Comparison of ENCODE assay signal across 29 cellular contexts in genomic region chr17:57508706-57509105, GRCh38.
DNase-seq lines count a peak whose midpoint lies in the region; ATAC-seq and TF ChIP-seq lines count a peak whose summit lies in the region.
"Had no signal": no experiment of that assay in that cellular context is flagged by ENCODE, and none has a peak within 500 bp of the region (broad histone marks: within the 10 kb centered on the region; RNA-seq: fewer than 3 reads in every experiment).

No MANE protein-coding gene starts in this region.

- H3K4me1 ChIP-seq in KMS-11 (ENCODE audit: low read depth, poor library complexity, severe bottlenecking) (peaks cover 94% of the 10 kb centered on the region), neuronal stem cell (ENCODE audit: control insufficient read depth in 2 of 2, insufficient read depth in 1 of 2, low read depth in 1 of 2, low read length in 2 of 2) (peaks cover 27 to 43% of the 10 kb centered on the region in 2 donors)
- H3K4me1 ChIP-seq: prostate gland had no signal

- no CpG with 5 or more reads among the region's 10 CpGs for WGBS in neuronal stem cell (ENCODE audit: extremely low coverage in 2 of 2, insufficient read length in 2 of 2, insufficient replicate concordance in 1 of 2), 2 donors

- no peak overlapping the region for H2BK120ac ChIP-seq in neuronal stem cell (ENCODE audit: low read depth, low read length)

- no peaks in the 10 kb centered on the region for H4K20me1 ChIP-seq in KMS-11 (ENCODE audit: insufficient read depth)

- H2AFZ ChIP-seq in KMS-11 (ENCODE audit: low read depth) (no peak overlapping the region), neuronal stem cell (ENCODE audit: low read length) (no peak overlapping the region)
- H2AFZ ChIP-seq: PC-9 had no signal

- H3K9ac ChIP-seq in KMS-11: peak overlapping the region; percentile 46; the same call in 1 of the 2 replicates
- H3K9ac ChIP-seq in neuronal stem cell (ENCODE audit: low read depth, low read length, poor library complexity): peak overlapping the region; percentile 35

- no peak overlapping the region for H2BK5ac ChIP-seq in neuronal stem cell (ENCODE audit: low read length)

- peak overlapping the region; percentile 21 for H3K27ac Mint-ChIP-seq in activated CD8-positive, alpha-beta memory T cell treated with anti-CD3 and anti-CD28 coated beads, Interleukin-2, amount 10 ng/mL, durations not matched to agents 7 days and 5 days
- H3K27ac Mint-ChIP-seq in brain (peak overlapping the region in 3 of 5 experiments; percentile 15 to 74 (median 68)), endothelial cell (ENCODE audit: unreplicated experiment) (no peak overlapping the region)

- peaks cover 7% of the 10 kb centered on the region for H3K79me1 ChIP-seq in neuronal stem cell (ENCODE audit: low read depth, low read length)

- H3K4me1 Mint-ChIP-seq in activated CD8-positive, alpha-beta memory T cell treated with anti-CD3 and anti-CD28 coated beads, Interleukin-2, amount 10 ng/mL, durations not matched to agents 7 days and 5 days: no peaks in the 10 kb centered on the region
- H3K4me1 Mint-ChIP-seq in brain (peaks cover 31% of the 10 kb centered on the region), endothelial cell (ENCODE audit: unreplicated experiment) (peaks cover 3% of the 10 kb centered on the region)

- no peak overlapping the region for H3K23ac ChIP-seq in neuronal stem cell (ENCODE audit: low read depth, low read length, poor library complexity)

- peak overlapping the region; percentile 55 for H3K18ac ChIP-seq in neuronal stem cell (ENCODE audit: low read length)

- no peak overlapping the region for H4K8ac ChIP-seq in neuronal stem cell (ENCODE audit: low read depth, low read length)

- H3K27ac ChIP-seq in KMS-11: peak overlapping the region; percentile 86
- H3K27ac ChIP-seq in neuronal stem cell (replicated peaks; ENCODE audit: low read length): no peak overlapping the region
- H3K27ac ChIP-seq: brain microvascular endothelial cell, PC-9, prostate gland, thoracic aorta, VCaP had no signal

- H3K36me3 Mint-ChIP-seq in activated CD8-positive, alpha-beta memory T cell treated with anti-CD3 and anti-CD28 coated beads, Interleukin-2, amount 10 ng/mL, durations not matched to agents 7 days and 5 days: no peaks in the 10 kb centered on the region
- H3K36me3 Mint-ChIP-seq in brain (peaks cover 5% of the 10 kb centered on the region), endothelial cell (ENCODE audit: low read depth, unreplicated experiment) (peaks cover 5% of the 10 kb centered on the region)
- H3K36me3 Mint-ChIP-seq: immature natural killer cell had no signal

- CTCF ChIA-PET in activated CD8-positive, alpha-beta memory T cell treated with anti-CD3 and anti-CD28 coated beads, Interleukin-2, amount 10 ng/mL, durations not matched to agents 7 days and 5 days (lab: Charles Lee): no interaction called here

- H3K79me2 ChIP-seq in KMS-11 (ENCODE audit: insufficient read depth, low read depth): peaks cover 50% of the 10 kb centered on the region; the same call in 1 of the 2 replicates

- TF ChIP-seq CTCF in KMS-11 (conservative IDR thresholded peaks at IDR 0.05; ENCODE audit: low read depth, low read length) (no peak; the same call in 1 of the 2 replicates), brain (conservative IDR thresholded peaks at IDR 0.05) (no peak), endothelial cell (IDR thresholded peaks at IDR 0.05; ENCODE audit: unreplicated experiment) (no peak)

- H3K27me3 ChIP-seq in KMS-11 (ENCODE audit: insufficient read depth, low read depth) (no peaks in the 10 kb centered on the region), neuronal stem cell (ENCODE audit: control insufficient read depth in 3 of 3, insufficient read depth in 3 of 3, low read depth in 1 of 3, low read length in 3 of 3) (no peaks in the 10 kb centered on the region)
- H3K27me3 ChIP-seq: adrenal gland, brain microvascular endothelial cell had no signal

- no peaks in the 10 kb centered on the region for H3K9me3 Mint-ChIP-seq in activated CD8-positive, alpha-beta memory T cell treated with anti-CD3 and anti-CD28 coated beads, Interleukin-2, amount 10 ng/mL, durations not matched to agents 7 days and 5 days (ENCODE audit: low read depth)
- H3K9me3 Mint-ChIP-seq in brain (no peaks in the 10 kb centered on the region), endothelial cell (ENCODE audit: unreplicated experiment) (no peaks in the 10 kb centered on the region)
- H3K9me3 Mint-ChIP-seq: immature natural killer cell had no signal

- H3K9me3 ChIP-seq in neuronal stem cell (replicated peaks in 1 of 2; ENCODE audit: control insufficient read depth in 2 of 2, insufficient read depth in 1 of 2, low read depth in 1 of 2, low read length in 2 of 2): no peaks in the 10 kb centered on the region
- H3K9me3 ChIP-seq: A549, adrenal gland, prostate gland, thoracic aorta had no signal

- H3K4me3 Mint-ChIP-seq in activated CD8-positive, alpha-beta memory T cell treated with anti-CD3 and anti-CD28 coated beads, Interleukin-2, amount 10 ng/mL, durations not matched to agents 7 days and 5 days: no peak overlapping the region
- no peak overlapping the region for H3K4me3 Mint-ChIP-seq in brain
- H3K4me3 Mint-ChIP-seq in endothelial cell (ENCODE audit: unreplicated experiment): no peak overlapping the region
- H3K4me3 Mint-ChIP-seq: immature natural killer cell had no signal

- H3K4me2 ChIP-seq in KMS-11: peak overlapping the region; percentile 68
- no peak overlapping the region for H3K4me2 ChIP-seq in neuronal stem cell (ENCODE audit: insufficient read depth, low read length, poor library complexity, severe bottlenecking)
- H3K4me2 ChIP-seq: A549, PC-9 had no signal

- H4K91ac ChIP-seq in neuronal stem cell (ENCODE audit: low read depth, low read length, poor library complexity): no peak overlapping the region

- H2AK5ac ChIP-seq in neuronal stem cell (ENCODE audit: low read depth, low read length): no peak overlapping the region

- ATAC-seq in activated CD8-positive, alpha-beta memory T cell treated with anti-CD3 and anti-CD28 coated beads, Interleukin-2, amount 10 ng/mL, durations not matched to agents 7 days and 5 days: no peak
- ATAC-seq in GM21723 (IDR thresholded peaks at IDR 0.05; ENCODE audit: unreplicated experiment): no peak
- ATAC-seq: A549 had no signal

- no peak overlapping the region for H2BK12ac ChIP-seq in neuronal stem cell (ENCODE audit: low read length)

- H3K36me3 ChIP-seq in KMS-11 (ENCODE audit: insufficient read depth): no peaks in the 10 kb centered on the region
- H3K36me3 ChIP-seq in neuronal stem cell (replicated peaks in 1 of 2; ENCODE audit: control insufficient read depth in 2 of 2, insufficient read depth in 2 of 2, low read length in 2 of 2): no peaks in the 10 kb centered on the region
- H3K36me3 ChIP-seq: adrenal gland, brain microvascular endothelial cell, prostate gland, thoracic aorta had no signal

- no peak overlapping the region for H3K4me3 ChIP-seq in KMS-11 (IDR thresholded peaks at IDR 0.05; ENCODE audit: insufficient read depth, low read depth, low read length)
- no peak overlapping the region for H3K4me3 ChIP-seq in neuronal stem cell (ENCODE audit: low read length in 2 of 2)
- H3K4me3 ChIP-seq: A549, adrenal gland, PC-9, prostate gland, thoracic aorta had no signal

- no peak for DNase-seq in activated CD8-positive, alpha-beta memory T cell treated with anti-CD3 and anti-CD28 coated beads, Interleukin-2, amount 10 ng/mL, durations not matched to agents 7 days and 5 days
- DNase-seq in activated CD8-positive, alpha-beta memory T cell treated with anti-CD3 and anti-CD28 coated beads for 24 hours: no peak
- no peak for DNase-seq in neuronal stem cell (ENCODE audit: low spot score)
- DNase-seq in GDM1 (lab: John Stamatoyannopoulos, UW): no peak
- no peak for DNase-seq in endothelial cell (ENCODE audit: low spot score)
- DNase-seq: activated CD4-positive, alpha-beta T cell treated with anti-CD3 and anti-CD28 coated beads, Interleukin-2, amount 50 U/mL, for 1 hour; activated effector memory CD4-positive, alpha-beta T cell treated with anti-CD3 and anti-CD28 coated beads, Interleukin-2, amount 50 U/mL, for 16 hours; adrenal gland; brain microvascular endothelial cell; COR-L47; DMS79; hypothalamus; immature natural killer cell; KBM-7; MV-4-11; NCI-H1436 treated with DMSO at 0.1 percent for 48 hours; NCI-H2107; PC-9; Right ventricle myocardium superior; stimulated activated CD4-positive, alpha-beta T cell treated with anti-CD3 and anti-CD28 coated beads, Interleukin-15, amount 100 ng/mL, for 24 hours; stimulated activated naive CD4-positive, alpha-beta T cell; T-helper 9 cell had no signal

- H2BK15ac ChIP-seq in neuronal stem cell (ENCODE audit: low read length): no peak overlapping the region

- H3K14ac ChIP-seq in neuronal stem cell (ENCODE audit: low read length): no peak overlapping the region

- H3K4ac ChIP-seq in neuronal stem cell (ENCODE audit: low read length): no peak overlapping the region

- no peaks in the 10 kb centered on the region for H3K27me3 Mint-ChIP-seq in activated CD8-positive, alpha-beta memory T cell treated with anti-CD3 and anti-CD28 coated beads, Interleukin-2, amount 10 ng/mL, durations not matched to agents 7 days and 5 days
- no peaks in the 10 kb centered on the region for H3K27me3 Mint-ChIP-seq in brain
- H3K27me3 Mint-ChIP-seq in endothelial cell (ENCODE audit: unreplicated experiment): peaks cover 2% of the 10 kb centered on the region
